Comparison of ENCODE assay signal across 1 cellular context in the genomic region with DNA sequence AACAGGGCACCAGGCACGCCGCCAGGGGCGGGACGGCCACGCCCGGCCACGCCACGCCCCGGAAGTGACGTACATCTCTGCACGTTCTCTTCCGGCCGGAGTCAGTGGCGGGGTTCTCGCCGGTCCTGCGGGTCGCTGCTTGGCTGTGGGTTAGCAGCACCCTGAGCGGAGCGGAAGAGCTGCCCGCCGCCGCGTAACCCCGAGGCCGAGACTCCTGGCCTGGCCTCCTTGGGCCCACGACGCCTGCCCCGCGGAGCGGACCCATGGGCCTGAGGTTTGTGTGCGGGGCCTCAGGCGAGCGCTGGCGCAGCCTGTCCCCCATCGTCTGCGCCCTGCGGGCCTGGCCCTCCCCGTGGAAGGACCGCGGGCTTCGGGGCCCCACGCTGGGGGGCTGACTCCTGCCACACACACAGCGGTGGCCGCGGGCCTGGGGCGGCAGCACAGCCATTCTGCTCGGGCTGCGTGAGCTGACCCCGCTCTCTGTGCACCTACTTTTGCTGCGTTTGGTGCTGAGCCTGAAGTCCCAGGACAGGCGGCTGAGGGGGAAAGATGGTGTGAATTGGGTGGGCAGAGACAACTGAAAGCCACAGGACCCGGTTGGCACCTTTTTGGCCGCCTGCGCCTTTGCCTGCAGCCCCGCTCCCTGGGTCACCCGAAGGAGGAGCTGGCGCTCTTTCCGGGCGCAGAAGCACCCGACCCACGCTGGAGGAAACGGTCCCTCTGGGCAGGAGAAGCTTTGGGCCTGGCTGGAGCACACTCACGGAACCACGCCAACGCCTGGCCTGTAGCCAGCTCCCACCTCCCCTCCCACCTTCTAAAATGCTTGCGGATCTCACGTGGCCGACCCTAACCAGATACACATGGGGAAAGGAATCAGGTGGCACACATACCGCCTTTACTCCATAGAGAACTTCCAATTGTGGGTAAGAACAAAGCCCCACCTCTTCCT.
TF ChIP-seq lines count a peak whose summit lies in the region.

No MANE protein-coding gene starts in this region.

TF ChIP-seq in HepG2, 621 proteins besides CTCF, POLR2A, EP300 and RAD21 (continued from another document and continues in another):
- TF ChIP-seq PREB (CRISPR knock-in tag; IDR thresholded peaks at IDR 0.05) (0 out of 2 replicates have a peak, but pooled peaks have one; percentile 17), TFDP1 (CRISPR knock-in tag; IDR thresholded peaks at IDR 0.05; ENCODE audit: borderline replicate concordance) (peak; percentile 79), HOMEZ (CRISPR knock-in tag; IDR thresholded peaks at IDR 0.05; ENCODE audit: low read depth) (no peak), ATM (IDR thresholded peaks at IDR 0.05; ENCODE audit: borderline replicate concordance) (no peak), GZF1 (CRISPR knock-in tag; IDR thresholded peaks at IDR 0.05) (no peak), HNF4G (IDR thresholded peaks at IDR 0.05; ENCODE audit: borderline replicate concordance, low read depth, low read length) (no peak), HNF4G (CRISPR knock-in tag; IDR thresholded peaks at IDR 0.05; ENCODE audit: borderline replicate concordance, low read depth) (no peak), USF2 (IDR thresholded peaks at IDR 0.05; ENCODE audit: low read depth, low read length) (no peak), USF2 (CRISPR knock-in tag; IDR thresholded peaks at IDR 0.05; ENCODE audit: borderline replicate concordance) (no peak), SP4 (CRISPR knock-in tag; IDR thresholded peaks at IDR 0.05) (peak; percentile 93), REXO4 (CRISPR knock-in tag; IDR thresholded peaks at IDR 0.05; ENCODE audit: borderline replicate concordance) (no peak), NBN (conservative IDR thresholded peaks at IDR 0.05) (no peak), GLMP (CRISPR knock-in tag; IDR thresholded peaks at IDR 0.05; ENCODE audit: borderline replicate concordance) (no peak), ZBTB7B (CRISPR knock-in tag; IDR thresholded peaks at IDR 0.05) (peak; percentile 34; the same call in 1 of the 2 replicates), IRF2 (CRISPR knock-in tag; IDR thresholded peaks at IDR 0.05) (peak; percentile 55; the same call in 1 of the 2 replicates), TBX3 (IDR thresholded peaks at IDR 0.05; ENCODE audit: borderline replicate concordance) (no peak), MLLT10 (CRISPR knock-in tag; IDR thresholded peaks at IDR 0.05) (no peak), ZNF768 (CRISPR knock-in tag; IDR thresholded peaks at IDR 0.05) (peak; percentile 60; the same call in 1 of the 2 replicates), RXRA (CRISPR knock-in tag; IDR thresholded peaks at IDR 0.05) (peak; percentile 54; the same call in 1 of the 2 replicates), DR1 (CRISPR knock-in tag; IDR thresholded peaks at IDR 0.05) (0 out of 2 replicates have a peak, but pooled peaks have one; percentile 30), SKIL (CRISPR knock-in tag; IDR thresholded peaks at IDR 0.05; ENCODE audit: borderline replicate concordance) (no peak)
- TF ChIP-seq, protein P1, sequence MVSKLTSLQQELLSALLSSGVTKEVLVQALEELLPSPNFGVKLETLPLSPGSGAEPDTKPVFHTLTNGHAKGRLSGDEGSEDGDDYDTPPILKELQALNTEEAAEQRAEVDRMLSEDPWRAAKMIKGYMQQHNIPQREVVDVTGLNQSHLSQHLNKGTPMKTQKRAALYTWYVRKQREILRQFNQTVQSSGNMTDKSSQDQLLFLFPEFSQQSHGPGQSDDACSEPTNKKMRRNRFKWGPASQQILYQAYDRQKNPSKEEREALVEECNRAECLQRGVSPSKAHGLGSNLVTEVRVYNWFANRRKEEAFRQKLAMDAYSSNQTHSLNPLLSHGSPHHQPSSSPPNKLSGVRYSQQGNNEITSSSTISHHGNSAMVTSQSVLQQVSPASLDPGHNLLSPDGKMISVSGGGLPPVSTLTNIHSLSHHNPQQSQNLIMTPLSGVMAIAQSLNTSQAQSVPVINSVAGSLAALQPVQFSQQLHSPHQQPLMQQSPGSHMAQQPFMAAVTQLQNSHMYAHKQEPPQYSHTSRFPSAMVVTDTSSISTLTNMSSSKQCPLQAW (CRISPR knock-in tag; IDR thresholded peaks at IDR 0.05): no peak
- TF ChIP-seq, protein P2, sequence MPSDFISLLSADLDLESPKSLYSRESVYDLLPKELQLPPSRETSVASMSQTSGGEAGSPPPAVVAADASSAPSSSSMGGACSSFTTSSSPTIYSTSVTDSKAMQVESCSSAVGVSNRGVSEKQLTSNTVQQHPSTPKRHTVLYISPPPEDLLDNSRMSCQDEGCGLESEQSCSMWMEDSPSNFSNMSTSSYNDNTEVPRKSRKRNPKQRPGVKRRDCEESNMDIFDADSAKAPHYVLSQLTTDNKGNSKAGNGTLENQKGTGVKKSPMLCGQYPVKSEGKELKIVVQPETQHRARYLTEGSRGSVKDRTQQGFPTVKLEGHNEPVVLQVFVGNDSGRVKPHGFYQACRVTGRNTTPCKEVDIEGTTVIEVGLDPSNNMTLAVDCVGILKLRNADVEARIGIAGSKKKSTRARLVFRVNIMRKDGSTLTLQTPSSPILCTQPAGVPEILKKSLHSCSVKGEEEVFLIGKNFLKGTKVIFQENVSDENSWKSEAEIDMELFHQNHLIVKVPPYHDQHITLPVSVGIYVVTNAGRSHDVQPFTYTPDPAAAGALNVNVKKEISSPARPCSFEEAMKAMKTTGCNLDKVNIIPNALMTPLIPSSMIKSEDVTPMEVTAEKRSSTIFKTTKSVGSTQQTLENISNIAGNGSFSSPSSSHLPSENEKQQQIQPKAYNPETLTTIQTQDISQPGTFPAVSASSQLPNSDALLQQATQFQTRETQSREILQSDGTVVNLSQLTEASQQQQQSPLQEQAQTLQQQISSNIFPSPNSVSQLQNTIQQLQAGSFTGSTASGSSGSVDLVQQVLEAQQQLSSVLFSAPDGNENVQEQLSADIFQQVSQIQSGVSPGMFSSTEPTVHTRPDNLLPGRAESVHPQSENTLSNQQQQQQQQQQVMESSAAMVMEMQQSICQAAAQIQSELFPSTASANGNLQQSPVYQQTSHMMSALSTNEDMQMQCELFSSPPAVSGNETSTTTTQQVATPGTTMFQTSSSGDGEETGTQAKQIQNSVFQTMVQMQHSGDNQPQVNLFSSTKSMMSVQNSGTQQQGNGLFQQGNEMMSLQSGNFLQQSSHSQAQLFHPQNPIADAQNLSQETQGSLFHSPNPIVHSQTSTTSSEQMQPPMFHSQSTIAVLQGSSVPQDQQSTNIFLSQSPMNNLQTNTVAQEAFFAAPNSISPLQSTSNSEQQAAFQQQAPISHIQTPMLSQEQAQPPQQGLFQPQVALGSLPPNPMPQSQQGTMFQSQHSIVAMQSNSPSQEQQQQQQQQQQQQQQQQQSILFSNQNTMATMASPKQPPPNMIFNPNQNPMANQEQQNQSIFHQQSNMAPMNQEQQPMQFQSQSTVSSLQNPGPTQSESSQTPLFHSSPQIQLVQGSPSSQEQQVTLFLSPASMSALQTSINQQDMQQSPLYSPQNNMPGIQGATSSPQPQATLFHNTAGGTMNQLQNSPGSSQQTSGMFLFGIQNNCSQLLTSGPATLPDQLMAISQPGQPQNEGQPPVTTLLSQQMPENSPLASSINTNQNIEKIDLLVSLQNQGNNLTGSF (CRISPR knock-in tag; IDR thresholded peaks at IDR 0.05): 0 out of 2 replicates have a peak, but pooled peaks have one; percentile 47
- TF ChIP-seq, protein P3, sequence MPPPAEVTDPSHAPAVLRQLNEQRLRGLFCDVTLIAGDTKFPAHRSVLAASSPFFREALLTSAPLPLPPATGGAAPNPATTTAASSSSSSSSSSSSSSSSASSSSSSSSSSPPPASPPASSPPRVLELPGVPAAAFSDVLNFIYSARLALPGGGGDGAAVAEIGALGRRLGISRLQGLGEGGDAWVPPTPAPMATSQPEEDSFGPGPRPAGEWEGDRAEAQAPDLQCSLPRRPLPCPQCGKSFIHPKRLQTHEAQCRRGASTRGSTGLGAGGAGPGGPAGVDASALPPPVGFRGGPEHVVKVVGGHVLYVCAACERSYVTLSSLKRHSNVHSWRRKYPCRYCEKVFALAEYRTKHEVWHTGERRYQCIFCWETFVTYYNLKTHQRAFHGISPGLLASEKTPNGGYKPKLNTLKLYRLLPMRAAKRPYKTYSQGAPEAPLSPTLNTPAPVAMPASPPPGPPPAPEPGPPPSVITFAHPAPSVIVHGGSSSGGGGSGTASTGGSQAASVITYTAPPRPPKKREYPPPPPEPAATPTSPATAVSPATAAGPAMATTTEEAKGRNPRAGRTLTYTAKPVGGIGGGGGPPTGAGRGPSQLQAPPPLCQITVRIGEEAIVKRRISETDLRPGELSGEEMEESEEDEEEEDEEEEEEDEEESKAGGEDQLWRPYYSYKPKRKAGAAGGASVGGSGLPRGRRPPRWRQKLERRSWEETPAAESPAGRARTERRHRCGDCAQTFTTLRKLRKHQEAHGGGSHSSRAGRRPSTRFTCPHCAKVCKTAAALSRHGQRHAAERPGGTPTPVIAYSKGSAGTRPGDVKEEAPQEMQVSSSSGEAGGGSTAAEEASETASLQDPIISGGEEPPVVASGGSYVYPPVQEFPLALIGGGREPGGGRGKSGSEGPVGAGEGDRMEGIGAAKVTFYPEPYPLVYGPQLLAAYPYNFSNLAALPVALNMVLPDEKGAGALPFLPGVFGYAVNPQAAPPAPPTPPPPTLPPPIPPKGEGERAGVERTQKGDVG (CRISPR knock-in tag; IDR thresholded peaks at IDR 0.05; ENCODE audit: borderline replicate concordance): no peak
- TF ChIP-seq, protein P4, sequence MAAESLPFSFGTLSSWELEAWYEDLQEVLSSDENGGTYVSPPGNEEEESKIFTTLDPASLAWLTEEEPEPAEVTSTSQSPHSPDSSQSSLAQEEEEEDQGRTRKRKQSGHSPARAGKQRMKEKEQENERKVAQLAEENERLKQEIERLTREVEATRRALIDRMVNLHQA (CRISPR knock-in tag; IDR thresholded peaks at IDR 0.05): no peak
- TF ChIP-seq, protein P5, sequence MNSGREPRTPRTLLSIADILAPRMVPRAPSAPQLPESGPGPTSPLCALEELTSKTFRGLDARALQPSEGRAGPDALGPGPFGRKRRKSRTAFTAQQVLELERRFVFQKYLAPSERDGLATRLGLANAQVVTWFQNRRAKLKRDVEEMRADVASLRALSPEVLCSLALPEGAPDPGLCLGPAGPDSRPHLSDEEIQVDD (CRISPR knock-in tag; IDR thresholded peaks at IDR 0.05; ENCODE audit: borderline replicate concordance): no peak
